ENCODE assay signal across 8 cellular contexts in genomic region chr15:34102175-34102925, GRCh38. TPM values are rescaled to one million over a fixed set of nuclear protein-coding genes. Genes with fewer than 3 reads are reported as not detected.
DNase-seq lines count a peak whose midpoint lies in the region; ATAC-seq and TF ChIP-seq lines count a peak whose summit lies in the region.

No MANE protein-coding gene starts in this region.

- no peaks in the 10 kb centered on the region for H4K20me1 ChIP-seq in mammary epithelial cell (ENCODE audit: insufficient read depth, low read length)

- H3K4me3 ChIP-seq in A673 (ENCODE audit: low read depth, low read length, poor library complexity, severe bottlenecking), result peak overlapping the region; percentile 79
- peak overlapping the region; percentile 48 to 96 (median 52) for H3K4me3 ChIP-seq in mammary epithelial cell (replicated peaks in 1 of 3; ENCODE audit: insufficient read depth in 1 of 3, low read depth in 2 of 3, low read length in 3 of 3)
- peak overlapping the region; percentile 61 for H3K4me3 ChIP-seq in lung
- peak overlapping the region; percentile 91 for H3K4me3 ChIP-seq in urinary bladder (ENCODE audit: low read depth, low read length)

- dilution Hi-C loops in mammary epithelial cell (cut with HindIII; ENCODE audit: low sequenced_read_pairs), result no loop called here

- H3K27me3 ChIP-seq in A673 (replicated peaks; ENCODE audit: insufficient read depth, low read depth, low read length, poor library complexity) (no peaks in the 10 kb centered on the region), mammary epithelial cell (ENCODE audit: insufficient read depth, low read length) (no peaks in the 10 kb centered on the region), lung (ENCODE audit: control insufficient read depth, insufficient read depth) (no peaks in the 10 kb centered on the region)

- H3K27ac ChIP-seq in A673 (ENCODE audit: low read depth, low read length, poor library complexity, severe bottlenecking) (peak overlapping the region; percentile 83), mammary epithelial cell (ENCODE audit: insufficient read depth, low read depth, low read length) (peak overlapping the region; percentile 74), lung (ENCODE audit: low read depth in 1 of 2, low read length in 1 of 2) (peak overlapping the region; percentile 74 to 94), urinary bladder (ENCODE audit: low read depth) (peak overlapping the region; percentile 62)

- peak overlapping the region; percentile 99 for H2AFZ ChIP-seq in mammary epithelial cell (ENCODE audit: low read depth, low read length)

- POLR2A ChIA-PET in A673 (lab: Charles Lee; ENCODE audit: low non-redundant PET), result interaction anchor here (0.6 kb wide), 1 partner anchor 108 kb away, joined by 4 read pairs; the partner anchor contains the start of gene KATNBL1

- WGBS in mammary epithelial cell (ENCODE audit: low coverage, missing lambda C conversion rate), result 15% methylated on average over 27 of the region's 29 CpGs
- WGBS in lung, 2 donors, result 26 to 27% methylated on average over 29 of the region's 29 CpGs
- 20% methylated on average over 29 of the region's 29 CpGs for WGBS in urinary bladder

- H3K36me3 ChIP-seq in A673 (ENCODE audit: insufficient read depth, low read length, poor library complexity, severe bottlenecking) (no peaks in the 10 kb centered on the region), mammary epithelial cell (ENCODE audit: insufficient read depth, low read length) (no peaks in the 10 kb centered on the region), lung (ENCODE audit: control insufficient read depth in 2 of 2, insufficient read depth in 2 of 2, low read length in 2 of 2) (no peaks in the 10 kb centered on the region), urinary bladder (ENCODE audit: insufficient read depth) (no peaks in the 10 kb centered on the region)

- peak overlapping the region; percentile 77 for H3K9ac ChIP-seq in mammary epithelial cell (ENCODE audit: insufficient read depth, low read length)

- no peak for TF ChIP-seq CTCF in A673 (conservative IDR thresholded peaks at IDR 0.05; ENCODE audit: low read depth, low read length)
- no peak for TF ChIP-seq CTCF in mammary epithelial cell (conservative IDR thresholded peaks at IDR 0.05 in 1 of 2, IDR thresholded peaks at IDR 0.05 in 1 of 2; ENCODE audit: extremely low read depth in 1 of 2, insufficient read depth in 1 of 2, low read depth in 1 of 2, low read length in 2 of 2)
- TF ChIP-seq CTCF in lung (IDR thresholded peaks at IDR 0.05; ENCODE audit: control extremely low read depth, extremely low read depth), result no peak

- peak overlapping the region; percentile 79 for H3K4me2 ChIP-seq in mammary epithelial cell (ENCODE audit: insufficient read depth, low read depth, low read length)

- H3K9me3 ChIP-seq in A673 (ENCODE audit: low read depth, low read length, poor library complexity, severe bottlenecking), result no peaks in the 10 kb centered on the region
- no peaks in the 10 kb centered on the region for H3K9me3 ChIP-seq in mammary epithelial cell (replicated peaks; ENCODE audit: insufficient read depth, low read length)
- no peaks in the 10 kb centered on the region for H3K9me3 ChIP-seq in lung (ENCODE audit: control insufficient read depth in 2 of 2, insufficient read depth in 1 of 2, low read length in 1 of 2)

- CTCF ChIA-PET in A673 (lab: Charles Lee) (interaction anchor here (0.5 kb wide), 1 partner anchor 154 kb away, joined by 8 read pairs; no protein-coding TSS in a partner anchor), mammary epithelial cell (lab: Charles Lee; ENCODE audit: low non-redundant PET) (no interaction called here)

- DNase-seq in A673 (ENCODE audit: low spot score), result no peak
- DNase-seq in mammary epithelial cell, result no peak
- DNase-seq in lung (ENCODE audit: low spot score), result no peak
- no peak for DNase-seq in stimulated activated CD4-positive, alpha-beta T cell treated with anti-CD3 and anti-CD28 coated beads, Interleukin-4, amount 100 ng/mL, for 4 hours
- DNase-seq in LoVo (ENCODE audit: low spot score), result no peak
- no peak for DNase-seq in stimulated activated naive CD4-positive, alpha-beta T cell treated with Interleukin-2 at 50 U/mL for 16 hours (lab: John Stamatoyannopoulos, UW)

- intact Hi-C loops in A673 (cut with micrococcal nuclease; ENCODE audit: unreplicated experiment) (loop anchor here (10.0 kb wide), 1 partner anchor 262 kb away; the partner anchor contains the start of gene LPCAT4), mammary epithelial cell (cut with micrococcal nuclease) (loop anchor here (5.0 kb wide), 1 partner anchor 40 kb away; no protein-coding TSS in a partner anchor)

- ATAC-seq in HG02763 (IDR thresholded peaks at IDR 0.05; ENCODE audit: unreplicated experiment) (peak; percentile 8), lung (ENCODE audit: insufficient read depth, low FRiP score) (peak; percentile 54)

- H3K4me1 ChIP-seq in A673 (ENCODE audit: insufficient read depth, low read length, poor library complexity, severe bottlenecking) (peaks cover 7% of the 10 kb centered on the region), mammary epithelial cell (ENCODE audit: insufficient read depth, low read length) (peaks cover 14% of the 10 kb centered on the region), lung (ENCODE audit: control insufficient read depth in 2 of 2, insufficient read depth in 2 of 2, low read length in 2 of 2) (peaks cover 4% of the 10 kb centered on the region in 2 donors), urinary bladder (ENCODE audit: insufficient read depth) (peaks cover 2% of the 10 kb centered on the region)

- BruUV-seq in A673 (replicated peaks; lab: Mats Ljungman, UMichigan) (TSS peak; percentile 76), mammary epithelial cell (replicated peaks; lab: Mats Ljungman, UMichigan) (TSS peak; percentile 80)

- H3K79me2 ChIP-seq in mammary epithelial cell (ENCODE audit: insufficient read depth, low read length), result peaks cover 54% of the 10 kb centered on the region

- in situ Hi-C loops in mammary epithelial cell (cut with MboI; ENCODE audit: low sequenced_read_pairs in 2 of 2), result loop anchor here (10.0 to 25.0 kb wide), 5 partner anchors 58 to 485 kb away; partner anchors contain the start of genes GOLGA8B (in 2 of the 2), KATNBL1 (in 1 of the 2) and LPCAT4 (in 1 of the 2)

RNA-seq across cellular contexts. Expression of gene PGBD4, which starts 0.5 kb away (rescaled TPM):
- total RNA-seq in A673 (2021) (2.6 and 2.7 TPM in 2 replicates), mammary epithelial cell (1 to 10 TPM; 1.3 to 2.1 TPM), lung (1 to 10 TPM; 1.5 to 1.8 TPM), urinary bladder (1.9 TPM)
- polyA plus RNA-seq in mammary epithelial cell (0.94 TPM), lung (under 1 TPM; 0.63 to 0.89 TPM), urinary bladder (0.96 TPM)
- polyA minus RNA-seq in mammary epithelial cell, result 0.83 TPM

RNA-seq across cellular contexts. Expression of gene EMC7, which starts 0.7 kb away (rescaled TPM):
- 68.7 and 81.2 TPM in 2 replicates for total RNA-seq in A673 (2021)
- total RNA-seq in mammary epithelial cell, result 10 to 100 TPM; 28.3 to 75.8 TPM
- polyA plus RNA-seq in mammary epithelial cell, result 50.6 TPM
- 22.4 TPM for polyA minus RNA-seq in mammary epithelial cell
- 10 to 100 TPM; 31.7 to 67.5 TPM for total RNA-seq in lung
- polyA plus RNA-seq in lung, result 100 to 1,000 TPM in 1 of 2 donors, 10 to 100 TPM in 1; 95.5 to 116 TPM
- total RNA-seq in urinary bladder, result 26.2 TPM
- 80.4 TPM for polyA plus RNA-seq in urinary bladder
